In the genomic region with DNA sequence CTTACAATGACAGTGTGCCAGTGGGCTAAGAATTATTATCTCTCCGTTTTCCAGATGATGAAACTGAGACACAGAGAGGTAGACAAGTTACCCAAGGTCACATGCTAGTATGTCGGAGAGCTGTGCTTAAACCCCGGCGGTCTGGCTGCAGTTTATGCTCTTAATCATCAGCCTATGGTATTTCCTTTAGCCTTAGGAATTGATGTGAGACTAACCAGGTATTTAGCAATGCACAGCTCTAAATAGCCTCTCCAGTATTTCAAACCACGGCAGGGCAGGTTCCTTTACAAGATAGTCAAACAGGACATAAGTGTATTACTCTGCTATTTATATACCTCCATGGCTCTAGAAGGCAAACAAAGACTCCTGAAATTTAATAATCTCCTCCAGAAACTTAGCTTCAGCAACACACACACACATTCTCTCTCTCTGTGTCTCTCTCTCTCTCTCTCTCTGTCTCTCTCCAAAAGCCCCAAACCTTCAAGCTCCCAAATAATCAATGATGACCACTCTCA, we compare ENCODE assay signal across 8 cellular contexts.
DNase-seq lines count a peak whose midpoint lies in the region; ATAC-seq lines count a peak whose summit lies in the region.

No MANE protein-coding gene starts in this region.

- H3K4me3 Mint-ChIP-seq in activated naive CD8-positive, alpha-beta T cell treated with anti-CD3 and anti-CD28 coated beads for 36 hours = no peak overlapping the region
- H3K4me3 Mint-ChIP-seq in T-cell = no peak overlapping the region
- H3K4me3 Mint-ChIP-seq in activated T-cell treated with anti-CD3 and anti-CD28 coated beads, Interleukin-2, amount 50 U/mL, for 72 hours = no peak overlapping the region

- no peaks in the 10 kb centered on the region for H3K27me3 ChIP-seq in BLaER1 treated with 17β-estradiol and CSF1 and Interleukin-3, amounts not matched to agents 10 nM and 100 nM

- H3K36me3 ChIP-seq in BLaER1 treated with 17β-estradiol and CSF1 and Interleukin-3, amounts not matched to agents 10 nM and 100 nM = no peaks in the 10 kb centered on the region

- intact Hi-C loops in posterior cingulate gyrus (cut with DNase I) = no loop called here

- peak overlapping the region in 10 of 11 experiments; percentile 54 to 97 (median 95); a peak in 20 of 22 replicates for H3K27ac ChIP-seq in BLaER1 treated with 17β-estradiol and CSF1 and Interleukin-3, amounts not matched to agents 10 nM and 100 nM

- H3K36me3 Mint-ChIP-seq in activated naive CD8-positive, alpha-beta T cell treated with anti-CD3 and anti-CD28 coated beads for 36 hours = peaks cover 4% of the 10 kb centered on the region
- no peaks in the 10 kb centered on the region for H3K36me3 Mint-ChIP-seq in T-cell
- H3K36me3 Mint-ChIP-seq in activated T-cell treated with anti-CD3 and anti-CD28 coated beads, Interleukin-2, amount 50 U/mL, for 72 hours (ENCODE audit: insufficient read depth in 2 of 2) = no peaks in the 10 kb centered on the region

- no peaks in the 10 kb centered on the region for H4K20me1 ChIP-seq in BLaER1 treated with 17β-estradiol and CSF1 and Interleukin-3, amounts not matched to agents 10 nM and 100 nM

- CTCF ChIA-PET in T-cell (lab: Charles Lee) = interaction anchor here (0.6 to 1.5 kb wide), 2 partner anchors 74 to 136 kb away, joined by 4 to 6 read pairs; no protein-coding TSS in a partner anchor

- peaks cover 0 to 19% (median 11%) of the 10 kb centered on the region in 11 experiments; a peak in 12 of 22 replicates for H3K9me3 ChIP-seq in BLaER1 treated with 17β-estradiol and CSF1 and Interleukin-3, amounts not matched to agents 10 nM and 100 nM (replicated peaks in 1 of 11)

- no peak overlapping the region for H3K4me3 ChIP-seq in BLaER1 treated with 17β-estradiol and CSF1 and Interleukin-3, amounts not matched to agents 10 nM and 100 nM

- H3K9me3 Mint-ChIP-seq in activated naive CD8-positive, alpha-beta T cell treated with anti-CD3 and anti-CD28 coated beads for 36 hours = no peaks in the 10 kb centered on the region
- H3K9me3 Mint-ChIP-seq in T-cell = no peaks in the 10 kb centered on the region
- H3K9me3 Mint-ChIP-seq in activated T-cell treated with anti-CD3 and anti-CD28 coated beads, Interleukin-2, amount 50 U/mL, for 72 hours = no peaks in the 10 kb centered on the region

- no peaks in the 10 kb centered on the region for H3K27me3 Mint-ChIP-seq in activated naive CD8-positive, alpha-beta T cell treated with anti-CD3 and anti-CD28 coated beads for 36 hours
- no peaks in the 10 kb centered on the region for H3K27me3 Mint-ChIP-seq in T-cell
- H3K27me3 Mint-ChIP-seq in activated T-cell treated with anti-CD3 and anti-CD28 coated beads, Interleukin-2, amount 50 U/mL, for 72 hours (ENCODE audit: low read depth) = no peaks in the 10 kb centered on the region

- peak overlapping the region; percentile 3 for H3K27ac Mint-ChIP-seq in activated naive CD8-positive, alpha-beta T cell treated with anti-CD3 and anti-CD28 coated beads for 36 hours
- H3K27ac Mint-ChIP-seq in T-cell = peak overlapping the region in 1 of 2 donors; percentile 1
- no peak overlapping the region for H3K27ac Mint-ChIP-seq in activated T-cell treated with anti-CD3 and anti-CD28 coated beads, Interleukin-2, amount 50 U/mL, for 72 hours

- POLR2A ChIA-PET in T-cell (lab: Charles Lee) = no interaction called here

- H3K9ac ChIP-seq in BLaER1 treated with 17β-estradiol and CSF1 and Interleukin-3, amounts not matched to agents 10 nM and 100 nM = peak overlapping the region in 9 of 11 experiments; percentile 77 to 88 (median 85); a peak in 18 of 22 replicates

- peaks cover 52% of the 10 kb centered on the region for H3K4me1 Mint-ChIP-seq in activated naive CD8-positive, alpha-beta T cell treated with anti-CD3 and anti-CD28 coated beads for 36 hours
- H3K4me1 Mint-ChIP-seq in T-cell = peaks cover 39 to 41% (median 40%) of the 10 kb centered on the region in 3 donors
- H3K4me1 Mint-ChIP-seq in activated T-cell treated with anti-CD3 and anti-CD28 coated beads, Interleukin-2, amount 50 U/mL, for 72 hours (ENCODE audit: low read depth) = peaks cover 41% of the 10 kb centered on the region

- ATAC-seq in T-cell (replicated peaks in 1 of 4) = no peak
- no peak for ATAC-seq in activated T-cell treated with anti-CD3 and anti-CD28 coated beads, Interleukin-2, amount 50 U/mL, for 72 hours (replicated peaks in 1 of 2)

- peak; percentile 49 for DNase-seq in KG1 (lab: John Stamatoyannopoulos, UW)
- DNase-seq in activated naive CD8-positive, alpha-beta T cell treated with anti-CD3 and anti-CD28 coated beads for 36 hours = no peak
- peak; percentile 60 for DNase-seq in left kidney (ENCODE audit: low read depth, low spot score)
- no peak for DNase-seq in posterior cingulate gyrus
- no peak for DNase-seq in LoVo (ENCODE audit: low spot score)
- no peak for DNase-seq in T-cell
- no peak for DNase-seq in activated T-cell treated with anti-CD3 and anti-CD28 coated beads, Interleukin-2, amount 50 U/mL, for 72 hours

- peaks cover 54 to 85% (median 74%) of the 10 kb centered on the region in 10 experiments for H3K4me1 ChIP-seq in BLaER1 treated with 17β-estradiol and CSF1 and Interleukin-3, amounts not matched to agents 10 nM and 100 nM

- H3K4me2 ChIP-seq in BLaER1 treated with 17β-estradiol and CSF1 and Interleukin-3, amounts not matched to agents 10 nM and 100 nM = peak overlapping the region; percentile 49 to 93 (median 88)

Comparison
In these comparisons a context has a peak if more than half of its experiments do, and no peak if none do; other contexts are left out.
1. DNase-seq: peak in KG1 (single experiment) and left kidney (single experiment); none in activated naive CD8-positive, alpha-beta T cell treated with anti-CD3 and anti-CD28 coated beads for 36 hours (single experiment), posterior cingulate gyrus (0 of 10), LoVo (single experiment), T-cell (0 of 34) and activated T-cell treated with anti-CD3 and anti-CD28 coated beads, Interleukin-2, amount 50 U/mL, for 72 hours (0 of 2).